Comparison of ENCODE assay signal across 8 cellular contexts in genomic region chr5:177362871-177363507, GRCh38. TPM values are rescaled to one million over a fixed set of nuclear protein-coding genes. Genes with fewer than 3 reads are reported as not detected.
DNase-seq lines count a peak whose midpoint lies in the region; ATAC-seq and TF ChIP-seq lines count a peak whose summit lies in the region.

No MANE protein-coding gene starts in this region.

- H3K27ac ChIP-seq in lung (ENCODE audit: low read depth in 1 of 2, low read length in 1 of 2) = peak overlapping the region in 1 of 2 donors; percentile 21

- no peak for TF ChIP-seq CTCF in lung (IDR thresholded peaks at IDR 0.05; ENCODE audit: control extremely low read depth, extremely low read depth)

- no peaks in the 10 kb centered on the region for H3K9me3 ChIP-seq in lung (ENCODE audit: control insufficient read depth in 2 of 2, insufficient read depth in 1 of 2, low read length in 1 of 2)

- peak; percentile 37 for ATAC-seq in GM21360 (IDR thresholded peaks at IDR 0.05; ENCODE audit: unreplicated experiment)
- ATAC-seq in lung (ENCODE audit: insufficient read depth, low FRiP score) = peak; percentile 67

- no peak overlapping the region for H3K4me3 ChIP-seq in lung

- peaks cover 0 to 10% of the 10 kb centered on the region in 2 donors for H3K4me1 ChIP-seq in lung (ENCODE audit: control insufficient read depth in 2 of 2, insufficient read depth in 2 of 2, low read length in 2 of 2)

- whole genome bisulfite sequencing in lung, 2 donors = 6% methylated on average over 35 to 49 of the region's 49 CpGs

- DNase-seq in AG20443 (ENCODE audit: low spot score) (peak; percentile 87), NCI-H146 (lab: John Stamatoyannopoulos, UW) (peak; percentile 51), dermis blood vessel endothelial cell (peak; percentile 48), lung (ENCODE audit: low spot score) (peak; percentile 57), NOMO-1 (lab: John Stamatoyannopoulos, UW; ENCODE audit: unreplicated experiment in 2 of 2) (no peak)
- DNase-seq in activated CD4-positive, alpha-beta T cell treated with anti-CD3 and anti-CD28 coated beads for 4 hours = peak; percentile 64 to 70
- peak; percentile 34 to 52 for DNase-seq in stimulated activated CD8-positive, alpha-beta memory T cell treated with anti-CD3 and anti-CD28 coated beads, Interleukin-2, amount 100 ng/mL, for 1 hour (ENCODE audit: low read depth in 2 of 2)

- no peaks in the 10 kb centered on the region for H3K27me3 ChIP-seq in lung (ENCODE audit: control insufficient read depth, insufficient read depth)

- H3K36me3 ChIP-seq in lung (ENCODE audit: control insufficient read depth in 2 of 2, insufficient read depth in 2 of 2, low read length in 2 of 2) = no peaks in the 10 kb centered on the region

RNA-seq across cellular contexts. Expression of gene RGS14, which starts 5.3 kb away (rescaled TPM):
- 4.4 and 9.9 TPM in 2 replicates for total RNA-seq in dermis blood vessel endothelial cell
- 10 to 100 TPM in 1 of 2 donors, 1 to 10 TPM in 1; 9.3 to 28.8 TPM for total RNA-seq in lung
- 10 to 100 TPM; 17.3 to 32.8 TPM for polyA plus RNA-seq in lung

RNA-seq across cellular contexts. Expression of gene LMAN2, which starts 11.5 kb away (rescaled TPM):
- total RNA-seq in dermis blood vessel endothelial cell = 407 and 457 TPM in 2 replicates
- total RNA-seq in lung = 100 to 1,000 TPM; 179 to 183 TPM
- polyA plus RNA-seq in lung = 100 to 1,000 TPM; 101 to 316 TPM

RNA-seq across cellular contexts. Expression of gene SLC34A1, which starts 21.2 kb away (rescaled TPM):
- not detected in 2 replicates for total RNA-seq in dermis blood vessel endothelial cell
- not detected for total RNA-seq in lung
- under 1 TPM in 1 of 2 donors, not detected in 1; 0.02 TPM for polyA plus RNA-seq in lung

RNA-seq across cellular contexts. Expression of gene PFN3, which starts 37.5 kb away (rescaled TPM):
- not detected in 2 replicates for total RNA-seq in dermis blood vessel endothelial cell
- total RNA-seq in lung = not detected
- not detected for polyA plus RNA-seq in lung

RNA-seq across cellular contexts. Expression of gene F12, which starts 46.4 kb away (rescaled TPM):
- total RNA-seq in dermis blood vessel endothelial cell (0.85 and 1.3 TPM in 2 replicates), lung (1 to 10 TPM in 1 of 2 donors, not detected in 1; 1.4 TPM)
- 1 to 10 TPM; 1.3 to 1.7 TPM for polyA plus RNA-seq in lung

Comparison
In these comparisons a context has a peak if more than half of its experiments do, and no peak if none do; other contexts are left out.
1. DNase-seq: peak in AG20443 (single experiment), NCI-H146 (single experiment), activated CD4-positive, alpha-beta T cell treated with anti-CD3 and anti-CD28 coated beads for 4 hours (2 of 2), dermis blood vessel endothelial cell (single experiment), lung (single experiment) and stimulated activated CD8-positive, alpha-beta memory T cell treated with anti-CD3 and anti-CD28 coated beads, Interleukin-2, amount 100 ng/mL, for 1 hour (2 of 2); none in NOMO-1 (0 of 2).